ENCODE assay signal across 8 cellular contexts in the genomic region with DNA sequence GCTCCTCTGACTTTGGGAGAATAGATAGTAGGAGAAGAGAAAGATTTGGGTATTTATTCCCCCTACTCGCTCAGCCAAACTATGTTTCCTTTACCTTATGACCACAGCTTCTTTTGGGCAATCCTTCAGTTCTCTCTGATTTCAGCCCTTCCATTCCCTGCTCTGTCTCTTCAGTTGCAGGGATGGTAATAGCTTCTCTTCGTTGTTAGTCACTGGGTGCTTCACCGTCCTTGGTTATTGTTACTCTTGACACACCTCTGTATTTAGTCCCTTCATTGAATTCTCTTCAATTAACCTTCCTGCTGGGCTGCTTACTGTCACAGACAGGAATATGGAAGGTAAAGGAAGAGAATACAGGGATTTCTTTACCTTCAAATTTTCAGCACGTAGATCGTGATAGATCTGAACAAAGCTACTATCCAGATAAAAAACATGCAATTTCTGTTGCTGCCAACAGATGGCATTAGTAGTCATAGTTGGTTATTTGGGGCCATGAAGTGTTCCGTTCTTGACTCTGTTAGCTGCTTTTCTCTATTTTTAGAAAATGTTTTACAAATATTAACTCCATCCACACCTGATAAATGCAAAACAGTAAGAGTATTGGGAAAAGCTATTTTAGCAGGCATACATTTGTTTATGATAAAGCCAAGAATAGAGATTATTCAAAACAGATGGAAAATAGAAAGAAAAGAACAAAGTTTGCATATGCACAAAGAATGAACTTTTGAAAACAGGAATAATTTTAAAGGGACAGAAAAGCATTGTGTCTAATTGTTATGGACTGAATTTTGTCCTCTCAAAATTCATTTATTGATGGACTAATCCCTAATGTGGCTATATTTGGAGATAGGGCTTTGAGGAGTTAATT. TPM values are rescaled to one million over a fixed set of nuclear protein-coding genes. Genes with fewer than 3 reads are reported as not detected.
DNase-seq lines count a peak whose midpoint lies in the region; ATAC-seq and TF ChIP-seq lines count a peak whose summit lies in the region.

No MANE protein-coding gene starts in this region.

- CTCF ChIA-PET in activated naive CD4-positive, alpha-beta T cell treated with anti-CD3 and anti-CD28 coated beads, Interleukin-2, amount 10 ng/mL, durations not matched to agents 7 days and 5 days (lab: Charles Lee): interaction anchor here (0.6 to 1.4 kb wide), 14 partner anchors 10 to 1486 kb away, joined by 3 to 10 read pairs (median 4); a partner anchor contains a TSS

- H2BK20ac ChIP-seq in H9 (ENCODE audit: low read depth, low read length, poor library complexity, severe bottlenecking): no peak overlapping the region

- no peaks in the 10 kb centered on the region for H3K79me2 ChIP-seq in H9 (ENCODE audit: insufficient read depth, low read length)

- H3K27ac Mint-ChIP-seq in activated naive CD4-positive, alpha-beta T cell treated with anti-CD3 and anti-CD28 coated beads, Interleukin-2, amount 50 U/mL, for 72 hours: no peak overlapping the region
- no peak overlapping the region for H3K27ac Mint-ChIP-seq in activated naive CD4-positive, alpha-beta T cell treated with anti-CD3 and anti-CD28 coated beads, Interleukin-2, amount 10 ng/mL, durations not matched to agents 7 days and 5 days
- H3K27ac Mint-ChIP-seq in H9: no peak overlapping the region

- peak; percentile 77 for TF ChIP-seq CTCF in H9 (conservative IDR thresholded peaks at IDR 0.05)
- TF ChIP-seq CTCF in RWPE2 (IDR thresholded peaks at IDR 0.05; ENCODE audit: poor library complexity, severe bottlenecking): peak; percentile 93
- TF ChIP-seq CTCF in epithelial cell of esophagus (IDR thresholded peaks at IDR 0.05; ENCODE audit: insufficient read depth, low read depth, low read length, missing control alignments): peak; percentile 73

- no peak overlapping the region for H2BK5ac ChIP-seq in H9 (ENCODE audit: insufficient read length, low read length)

- no peak overlapping the region for H3K4ac ChIP-seq in H9 (ENCODE audit: low read depth, low read length)

- H2AK5ac ChIP-seq in H9 (ENCODE audit: insufficient read length, low read length): no peak overlapping the region

- H3K9me3 ChIP-seq in H9 (ENCODE audit: control insufficient read depth, low read depth, low read length): no peaks in the 10 kb centered on the region
- H3K9me3 ChIP-seq in RWPE2 (ENCODE audit: severe bottlenecking): no peaks in the 10 kb centered on the region

- H2BK120ac ChIP-seq in H9 (ENCODE audit: low read depth, low read length, poor library complexity, severe bottlenecking): no peak overlapping the region

- ATAC-seq in activated naive CD4-positive, alpha-beta T cell treated with anti-CD3 and anti-CD28 coated beads, Interleukin-2, amount 50 U/mL, for 72 hours: peak; percentile 45 to 61
- peak; percentile 82 for ATAC-seq in RWPE2 (ENCODE audit: low read depth)

- H3T11ph ChIP-seq in H9 (ENCODE audit: low read length): no peak overlapping the region

- peaks cover 5% of the 10 kb centered on the region for H3K4me1 Mint-ChIP-seq in activated naive CD4-positive, alpha-beta T cell treated with anti-CD3 and anti-CD28 coated beads, Interleukin-2, amount 10 ng/mL, durations not matched to agents 7 days and 5 days
- H3K4me1 Mint-ChIP-seq in H9: peaks cover 7 to 9% of the 10 kb centered on the region in 2 experiments

- H4K8ac ChIP-seq in H9 (replicated peaks; ENCODE audit: insufficient read length, low read depth, low read length): no peak overlapping the region

- WGBS in H9 (ENCODE audit: extremely low coverage, insufficient read length, low lambda C conversion rate): no CpG with 5 or more reads among the region's 6 CpGs

- H3K23me2 ChIP-seq in H9 (ENCODE audit: insufficient read length, low read depth, low read length, poor library complexity, severe bottlenecking): no peaks in the 10 kb centered on the region

- H4K20me1 ChIP-seq in H9 (ENCODE audit: control insufficient read depth, insufficient read depth, insufficient read length): no peaks in the 10 kb centered on the region

- no peaks in the 10 kb centered on the region for H3K79me1 ChIP-seq in H9 (ENCODE audit: insufficient read depth, low read depth, low read length, poor library complexity, severe bottlenecking)

- peaks cover 8% of the 10 kb centered on the region for H3K27me3 Mint-ChIP-seq in activated naive CD4-positive, alpha-beta T cell treated with anti-CD3 and anti-CD28 coated beads, Interleukin-2, amount 10 ng/mL, durations not matched to agents 7 days and 5 days
- no peaks in the 10 kb centered on the region; the same call in 1 of the 2 replicates for H3K27me3 Mint-ChIP-seq in H9 (ENCODE audit: low read depth)

- no peak overlapping the region for H2BK15ac ChIP-seq in H9 (ENCODE audit: low read depth, low read length)

- H3K4me1 ChIP-seq in H9 (ENCODE audit: insufficient read depth, low read length) (no peaks in the 10 kb centered on the region), RWPE2 (ENCODE audit: insufficient read depth, poor library complexity, severe bottlenecking) (peaks cover 6% of the 10 kb centered on the region)

- H3K14ac ChIP-seq in H9 (ENCODE audit: insufficient read depth, low read length): no peak overlapping the region

- H3K56ac ChIP-seq in H9 (ENCODE audit: insufficient read length, low read depth, low read length): no peak overlapping the region

- H3K27ac ChIP-seq in H9 (ENCODE audit: insufficient read length, low read depth, low read length) (no peak overlapping the region), RWPE2 (ENCODE audit: poor library complexity, severe bottlenecking) (no peak overlapping the region)

- no peak overlapping the region for H3K23ac ChIP-seq in H9 (ENCODE audit: insufficient read length, low read depth, low read length)

- H3K4me2 ChIP-seq in H9 (ENCODE audit: insufficient read depth, insufficient read length, low read length): peak overlapping the region; percentile 22

- DNase-seq in activated naive CD4-positive, alpha-beta T cell treated with anti-CD3 and anti-CD28 coated beads, Interleukin-2, amount 50 U/mL, for 72 hours (ENCODE audit: low spot score in 2 of 2): no peak
- no peak for DNase-seq in activated naive CD4-positive, alpha-beta T cell treated with anti-CD3 and anti-CD28 coated beads, Interleukin-2, amount 10 ng/mL, durations not matched to agents 7 days and 5 days
- DNase-seq in H9 (no peak), LHCN-M2 (ENCODE audit: low read depth) (peak; percentile 68), RWPE2 (ENCODE audit: low spot score) (no peak), epithelial cell of esophagus (ENCODE audit: low read depth) (peak; percentile 54), myocyte (ENCODE audit: low read depth) (peak; percentile 79), T-helper 9 cell (no peak)

- no peaks in the 10 kb centered on the region for H3K36me3 Mint-ChIP-seq in activated naive CD4-positive, alpha-beta T cell treated with anti-CD3 and anti-CD28 coated beads, Interleukin-2, amount 50 U/mL, for 72 hours
- no peaks in the 10 kb centered on the region for H3K36me3 Mint-ChIP-seq in activated naive CD4-positive, alpha-beta T cell treated with anti-CD3 and anti-CD28 coated beads, Interleukin-2, amount 10 ng/mL, durations not matched to agents 7 days and 5 days
- H3K36me3 Mint-ChIP-seq in H9 (ENCODE audit: insufficient read depth in 1 of 3, low read depth in 3 of 3): no peaks in the 10 kb centered on the region

- no peaks in the 10 kb centered on the region for H3K9me3 Mint-ChIP-seq in activated naive CD4-positive, alpha-beta T cell treated with anti-CD3 and anti-CD28 coated beads, Interleukin-2, amount 50 U/mL, for 72 hours
- no peaks in the 10 kb centered on the region for H3K9me3 Mint-ChIP-seq in activated naive CD4-positive, alpha-beta T cell treated with anti-CD3 and anti-CD28 coated beads, Interleukin-2, amount 10 ng/mL, durations not matched to agents 7 days and 5 days
- H3K9me3 Mint-ChIP-seq in H9: no peaks in the 10 kb centered on the region; a peak in 1 of 5 replicates

- H3K4me3 Mint-ChIP-seq in activated naive CD4-positive, alpha-beta T cell treated with anti-CD3 and anti-CD28 coated beads, Interleukin-2, amount 10 ng/mL, durations not matched to agents 7 days and 5 days: no peak overlapping the region
- H3K4me3 Mint-ChIP-seq in H9: peak overlapping the region; percentile 59 to 62; a peak in 4 of 5 replicates

- peak overlapping the region; percentile 2 for H3K4me3 ChIP-seq in RWPE2 (ENCODE audit: severe bottlenecking)
- H3K4me3 ChIP-seq in epithelial cell of esophagus (ENCODE audit: low read length): peak overlapping the region; percentile 11

- no peaks in the 10 kb centered on the region for H3K27me3 ChIP-seq in H9 (ENCODE audit: insufficient read depth, low read length)
- no peaks in the 10 kb centered on the region for H3K27me3 ChIP-seq in RWPE2 (ENCODE audit: insufficient read depth, poor library complexity, severe bottlenecking)

- no peak overlapping the region for H4K91ac ChIP-seq in H9 (ENCODE audit: insufficient read length, low read depth, low read length)

- H4K5ac ChIP-seq in H9 (ENCODE audit: insufficient read length, low read depth, low read length): no peak overlapping the region

- H2BK12ac ChIP-seq in H9 (ENCODE audit: insufficient read length, low read depth, low read length): no peak overlapping the region

- peak overlapping the region; percentile 43 for H2AFZ ChIP-seq in H9 (ENCODE audit: low read length)

- H3K9ac ChIP-seq in H9 (ENCODE audit: extremely low read depth, insufficient read length, low read length): no peak overlapping the region

- no peaks in the 10 kb centered on the region for H3K36me3 ChIP-seq in RWPE2 (ENCODE audit: low read depth)

- no peak overlapping the region for H3K18ac ChIP-seq in H9 (ENCODE audit: insufficient read length, low read depth, low read length)

RNA-seq across cellular contexts. Expression of a gene that starts 14.0 kb away (rescaled TPM):
- total RNA-seq in activated naive CD4-positive, alpha-beta T cell treated with anti-CD3 and anti-CD28 coated beads, Interleukin-2, amount 50 U/mL, for 72 hours: not detected
- total RNA-seq in H9 (2021) (not detected in 2 replicates), LHCN-M2 (2014; rRNA removed) (not detected in 2 replicates), myocyte (not detected in 2 replicates)
- not detected for polyA plus RNA-seq in LHCN-M2 (2012)
- polyA plus RNA-seq in myocyte (2012): not detected

RNA-seq across cellular contexts. Expression of a gene that starts 52.1 kb away (rescaled TPM):
- total RNA-seq in activated naive CD4-positive, alpha-beta T cell treated with anti-CD3 and anti-CD28 coated beads, Interleukin-2, amount 50 U/mL, for 72 hours: 10 to 100 TPM in 1 of 2 donors, 1 to 10 TPM in 1; 2.8 to 11.3 TPM
- 40.1 and 42.9 TPM in 2 replicates for total RNA-seq in H9 (2021)
- total RNA-seq in LHCN-M2 (2014; rRNA removed): 31.2 and 35.9 TPM in 2 replicates
- polyA plus RNA-seq in LHCN-M2 (2012): 11.2 TPM
- total RNA-seq in myocyte: 40.7 and 42.0 TPM in 2 replicates
- polyA plus RNA-seq in myocyte (2012): 18.3 TPM

Comparison
In these comparisons a context has a peak if more than half of its experiments do, and no peak if none do; other contexts are left out.
1. DNase-seq: peak in LHCN-M2 (single experiment), epithelial cell of esophagus (single experiment) and myocyte (single experiment); none in activated naive CD4-positive, alpha-beta T cell treated with anti-CD3 and anti-CD28 coated beads, Interleukin-2, amount 50 U/mL, for 72 hours (0 of 2), activated naive CD4-positive, alpha-beta T cell treated with anti-CD3 and anti-CD28 coated beads, Interleukin-2, amount 10 ng/mL, durations not matched to agents 7 days and 5 days (single experiment), H9 (single experiment), RWPE2 (single experiment) and T-helper 9 cell (single experiment).
2. Peak in every context shown above with its lines, with median percentiles within 50 percentile points of each other: CTCF ChIP-seq.